31 cellular contexts compared by ENCODE assay signal in the genomic region with DNA sequence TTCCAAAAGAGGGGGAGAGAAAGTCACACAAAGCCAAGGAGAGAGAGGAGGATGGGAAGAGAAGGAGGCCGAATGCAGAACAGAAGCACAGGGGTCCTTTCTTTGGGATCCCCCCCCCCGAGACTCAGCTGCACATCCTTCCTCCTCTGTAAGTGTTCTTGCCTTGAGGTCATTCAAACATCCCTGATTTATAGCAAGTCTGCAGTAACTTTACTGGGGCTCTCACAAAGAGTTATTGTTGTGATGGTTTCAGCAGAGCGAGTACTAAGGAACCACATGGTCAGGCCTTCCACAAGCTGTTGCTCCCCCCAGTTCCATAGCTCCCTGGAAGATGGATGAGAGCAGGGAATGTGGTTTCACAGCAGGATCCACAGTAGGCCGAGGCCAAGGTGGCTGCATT.
"Had no signal": no experiment of that assay in that cellular context is flagged by ENCODE, and none has a peak within 500 bp of the region (broad histone marks: within the 10 kb centered on the region; RNA-seq: fewer than 3 reads in every experiment).

No MANE protein-coding gene starts in this region.

- H3K27me3 ChIP-seq: Peyer's patch, SJSA1 had no signal

- DNase-seq: activated CD4-positive, alpha-beta memory T cell treated with anti-CD3 and anti-CD28 coated beads, Interleukin-2, amount 10 ng/mL, durations not matched to agents 7 days and 5 days; activated CD4-positive, alpha-beta T cell treated with anti-CD3 and anti-CD28 coated beads for 1 hour; activated CD4-positive, alpha-beta T cell treated with anti-CD3 and anti-CD28 coated beads for 48 hours; activated CD4-positive, CD25-positive, alpha-beta regulatory T cell; activated CD8-positive, alpha-beta memory T cell treated with anti-CD3 and anti-CD28 coated beads for 24 hours; activated CD8-positive, alpha-beta memory T cell treated with anti-CD3 and anti-CD28 coated beads, Interleukin-2, amount 10 ng/mL, durations not matched to agents 7 days and 5 days; activated CD8-positive, alpha-beta memory T cell treated with anti-CD3 and anti-CD28 coated beads, Interleukin-2, amount 50 U/mL, for 48 hours; activated effector memory CD4-positive, alpha-beta T cell treated with Interleukin-2 at 50 U/mL for 16 hours; activated naive CD4-positive, alpha-beta T cell treated with anti-CD3 and anti-CD28 coated beads, Interleukin-2, amount 10 ng/mL, durations not matched to agents 7 days and 5 days; activated naive CD8-positive, alpha-beta T cell treated with anti-CD3 and anti-CD28 coated beads, Interleukin-2, amount 50 U/mL, for 24 hours; activated T-cell treated with anti-CD3 and anti-CD28 coated beads, Interleukin-2, amount 50 U/mL, for 48 hours; anterior cingulate cortex; NCI-H1092 treated with DMSO at 0.1 percent for 48 hours; NCI-H1417; NCI-H187 treated with DMSO at 0.1 percent for 48 hours; NCI-H2081; NCI-H345; NCI-H526; NCI-H748 treated with DMSO at 0.1 percent for 48 hours; NK-92 treated with Interleukin-12 subunit alpha and Interleukin-12 subunit beta, amount 100 ng/mL, for 24 hours; PC-3; Peyer's patch; RPMI8226; SHP77 treated with DMSO at 0.1 percent for 48 hours; T-cell; T-helper 2 cell; T-helper 9 cell; WERI-Rb-1 had no signal

- H3K4me3 ChIP-seq: Peyer's patch, SJSA1 had no signal

- H3K4me1 ChIP-seq: Peyer's patch, SJSA1 had no signal

- H3K27ac ChIP-seq: KMS-11, Peyer's patch, SJSA1, WERI-Rb-1 had no signal

- FAIRE-seq: bronchial epithelial cell had no signal

- H3K9ac ChIP-seq: KMS-11 had no signal

- H3K36me3 ChIP-seq: Peyer's patch, SJSA1, WERI-Rb-1 had no signal

- H3K9me3 ChIP-seq: Peyer's patch, SJSA1 had no signal

- H3K4me2 ChIP-seq: KMS-11 had no signal
